In the genomic region with DNA sequence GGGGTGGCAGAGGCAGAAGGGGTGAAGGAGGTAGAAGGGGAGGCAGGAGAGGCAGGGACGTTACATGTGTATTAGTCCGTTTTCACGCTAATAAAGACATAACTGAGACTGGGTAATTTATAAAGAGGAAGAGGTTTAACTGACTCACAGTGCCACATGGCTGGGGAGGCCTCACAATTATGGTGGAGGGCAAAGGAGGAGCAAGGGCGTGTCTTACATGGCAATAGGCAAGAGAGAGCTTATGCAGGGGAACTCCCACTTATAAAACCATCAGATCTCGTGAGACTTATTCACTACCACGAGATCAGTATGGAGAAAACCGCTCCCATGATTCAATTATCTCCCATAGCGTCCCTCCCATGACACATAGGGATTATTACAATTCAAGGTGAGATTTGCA, we compare ENCODE assay signal across 20 cellular contexts. TPM values are rescaled to one million over a fixed set of nuclear protein-coding genes. Genes with fewer than 3 reads are reported as not detected.
DNase-seq lines count a peak whose midpoint lies in the region; ATAC-seq and TF ChIP-seq lines count a peak whose summit lies in the region.
"Had no signal": no experiment of that assay in that cellular context is flagged by ENCODE, and none has a peak within 500 bp of the region (broad histone marks: within the 10 kb centered on the region; RNA-seq: fewer than 3 reads in every experiment).

No MANE protein-coding gene starts in this region.

- no peaks in the 10 kb centered on the region for H3K27me3 ChIP-seq in foreskin keratinocyte
- H3K27me3 ChIP-seq in neuronal stem cell (ENCODE audit: control insufficient read depth in 3 of 3, insufficient read depth in 3 of 3, low read depth in 1 of 3, low read length in 3 of 3): no peaks in the 10 kb centered on the region
- H3K27me3 ChIP-seq in lower lobe of right lung (ENCODE audit: low read depth): no peaks in the 10 kb centered on the region

- no peak overlapping the region for H4K8ac ChIP-seq in neuronal stem cell (ENCODE audit: low read depth, low read length)

- peak; percentile 25 for DNase-seq in NOMO-1 treated with dmso at 0.1 percent for 144 hours (lab: John Stamatoyannopoulos, UW; ENCODE audit: unreplicated experiment)
- peak in 1 of 2 donors; percentile 37 for DNase-seq in foreskin keratinocyte
- DNase-seq in NK-92 treated with Interleukin-12 subunit alpha and Interleukin-12 subunit beta, amount 100 ng/mL, for 24 hours (lab: John Stamatoyannopoulos, UW): no peak
- no peak for DNase-seq in ACHN
- DNase-seq in neuronal stem cell (ENCODE audit: low spot score): no peak
- no peak for DNase-seq in lower lobe of right lung
- DNase-seq: DMS153, HCEC 1CT, IMR-90, NCI-H1436, NCI-H2029, NCI-H510A, NCI-H774 had no signal

- no peak overlapping the region for H2AFZ ChIP-seq in neuronal stem cell (ENCODE audit: low read length)

- no peak overlapping the region for H3K18ac ChIP-seq in neuronal stem cell (ENCODE audit: low read length)

- H2BK15ac ChIP-seq in neuronal stem cell (ENCODE audit: low read length): no peak overlapping the region

- no peak overlapping the region for H2AK5ac ChIP-seq in neuronal stem cell (ENCODE audit: low read depth, low read length)

- H3K4me1 ChIP-seq in foreskin keratinocyte (no peaks in the 10 kb centered on the region), neuronal stem cell (ENCODE audit: control insufficient read depth in 2 of 2, insufficient read depth in 1 of 2, low read depth in 1 of 2, low read length in 2 of 2) (no peaks in the 10 kb centered on the region), lower lobe of right lung (no peaks in the 10 kb centered on the region)

- H3K9me3 ChIP-seq in neuronal stem cell (replicated peaks in 1 of 2; ENCODE audit: control insufficient read depth in 2 of 2, insufficient read depth in 1 of 2, low read depth in 1 of 2, low read length in 2 of 2): no peaks in the 10 kb centered on the region
- H3K9me3 ChIP-seq in lower lobe of right lung: peaks cover 10% of the 10 kb centered on the region

- H2BK12ac ChIP-seq in neuronal stem cell (ENCODE audit: low read length): no peak overlapping the region

- no peak overlapping the region for H3K27ac ChIP-seq in foreskin keratinocyte
- no peak overlapping the region for H3K27ac ChIP-seq in neuronal stem cell (replicated peaks; ENCODE audit: low read length)
- H3K27ac ChIP-seq in lower lobe of right lung: no peak overlapping the region

- no peaks in the 10 kb centered on the region for H3K36me3 ChIP-seq in neuronal stem cell (replicated peaks in 1 of 2; ENCODE audit: control insufficient read depth in 2 of 2, insufficient read depth in 2 of 2, low read length in 2 of 2)
- H3K36me3 ChIP-seq in lower lobe of right lung: no peaks in the 10 kb centered on the region

- no peak overlapping the region for H3K14ac ChIP-seq in neuronal stem cell (ENCODE audit: low read length)

- H2BK5ac ChIP-seq in neuronal stem cell (ENCODE audit: low read length): no peak overlapping the region

- intact Hi-C loops in lower lobe of right lung (cut with DNase I): no loop called here

- in situ Hi-C loops in ACHN (cut with HindIII; ENCODE audit: low pct_ligation_motif_present, low pct_unique_long_range_greater_than_20kb, low sequenced_read_pairs): no loop called here

- ATAC-seq in GM19023 (IDR thresholded peaks at IDR 0.05; ENCODE audit: unreplicated experiment) (peak; percentile 50), HG03442 (IDR thresholded peaks at IDR 0.05; ENCODE audit: unreplicated experiment) (peak; percentile 42), foreskin keratinocyte (peak; percentile 20), lower lobe of right lung (no peak)
- ATAC-seq: Panc1 had no signal

- no peak overlapping the region for H2BK120ac ChIP-seq in neuronal stem cell (ENCODE audit: low read depth, low read length)

- H3K23ac ChIP-seq in neuronal stem cell (ENCODE audit: low read depth, low read length, poor library complexity): no peak overlapping the region

- TF ChIP-seq CTCF in foreskin keratinocyte (conservative IDR thresholded peaks at IDR 0.05) (no peak), lower lobe of right lung (IDR thresholded peaks at IDR 0.05) (no peak)

- no peaks in the 10 kb centered on the region for H3K79me1 ChIP-seq in neuronal stem cell (ENCODE audit: low read depth, low read length)

- no peak overlapping the region for H3K4ac ChIP-seq in neuronal stem cell (ENCODE audit: low read length)

- H3K4me3 ChIP-seq in neuronal stem cell (ENCODE audit: low read length in 2 of 2): no peak overlapping the region
- H3K4me3 ChIP-seq in lower lobe of right lung: no peak overlapping the region

- H4K91ac ChIP-seq in neuronal stem cell (ENCODE audit: low read depth, low read length, poor library complexity): no peak overlapping the region

- no peak overlapping the region for H3K9ac ChIP-seq in neuronal stem cell (ENCODE audit: low read depth, low read length, poor library complexity)

- no CpG with 5 or more reads among the region's 8 CpGs for WGBS in neuronal stem cell (ENCODE audit: extremely low coverage in 2 of 2, insufficient read length in 2 of 2, insufficient replicate concordance in 1 of 2), 2 donors

- no peak overlapping the region for H3K4me2 ChIP-seq in neuronal stem cell (ENCODE audit: insufficient read depth, low read length, poor library complexity, severe bottlenecking)

RNA-seq across cellular contexts. Expression of gene ACOD1, which starts 19.0 kb away (rescaled TPM):
- total RNA-seq in foreskin keratinocyte (not detected in 2 replicates), lower lobe of right lung (not detected)
- polyA plus RNA-seq in foreskin keratinocyte: 0.03 TPM in 1 of 2 replicates, not detected in the other
- polyA plus RNA-seq in neuronal stem cell (2013, experiment 1 of 2): not detected
- not detected for polyA plus RNA-seq in neuronal stem cell (2013, experiment 2 of 2)
- total RNA-seq: A673, HT-29, IMR-90, SK-MEL-5 had no signal
- polyA plus RNA-seq: CD14-positive monocyte, IMR-90 had no signal

RNA-seq across cellular contexts. Expression of gene KCTD12, which starts 43.1 kb away (rescaled TPM):
- total RNA-seq in foreskin keratinocyte (24.4 and 45.8 TPM in 2 replicates), lower lobe of right lung (162 TPM)
- 6.5 and 14.2 TPM in 2 replicates for polyA plus RNA-seq in foreskin keratinocyte
- polyA plus RNA-seq in neuronal stem cell (2013, experiment 1 of 2): 2.8 TPM
- 2.7 TPM for polyA plus RNA-seq in neuronal stem cell (2013, experiment 2 of 2)

Comparison
In these comparisons a context has a peak if more than half of its experiments do, and no peak if none do; other contexts are left out.
1. ATAC-seq: peak in GM19023 (single experiment), HG03442 (single experiment) and foreskin keratinocyte (single experiment); none in lower lobe of right lung (0 of 2).